ENCODE assay signal across 33 cellular contexts in the genomic region with DNA sequence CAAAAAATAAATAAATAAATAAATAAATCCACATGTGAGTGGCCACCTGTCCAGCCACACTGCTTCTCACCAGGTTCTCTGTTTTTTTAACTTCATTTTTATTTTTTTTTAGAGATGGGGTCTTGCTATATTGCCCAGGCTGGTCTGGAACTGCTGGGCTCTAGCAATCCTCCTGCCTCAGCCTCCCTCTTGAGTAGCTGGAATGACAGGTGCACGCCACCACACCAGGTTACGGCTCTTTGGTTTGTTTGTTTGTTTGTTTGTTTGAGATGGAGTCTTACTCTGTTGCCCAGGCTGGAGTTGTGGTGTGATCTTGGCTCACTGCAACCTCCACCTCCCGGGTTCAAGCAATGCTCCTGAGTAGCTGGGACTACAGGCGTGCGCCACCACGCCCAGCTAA.
"Had no signal": no experiment of that assay in that cellular context is flagged by ENCODE, and none has a peak within 500 bp of the region (broad histone marks: within the 10 kb centered on the region; RNA-seq: fewer than 3 reads in every experiment).

No MANE protein-coding gene starts in this region.

- DNase-seq: Karpas-422, Kasumi-1, MG63, MM.1S, MV-4-11, NCI-H1048, NCI-H1092, NCI-H1092 treated with DMSO at 0.1 percent for 48 hours, NCI-H1105, NCI-H1105 treated with DMSO at 0.1 percent for 48 hours, NCI-H1417, NCI-H1417 treated with DMSO at 0.1 percent for 48 hours, NCI-H1436, NCI-H1436 treated with DMSO at 0.1 percent for 48 hours, NCI-H146, NCI-H1694, NCI-H1694 treated with DMSO at 0.1 percent for 48 hours, NCI-H187, NCI-H187 treated with DMSO at 0.1 percent for 48 hours, NCI-H1930, NCI-H2029, NCI-H2029 treated with DMSO at 0.1 percent for 48 hours, NCI-H2081, NCI-H2081 treated with DMSO at 0.1 percent for 48 hours, NCI-H2107, NCI-H2171, NCI-H2171 treated with DMSO at 0.1 percent for 48 hours, NCI-H2227 treated with DMSO at 0.1 percent for 48 hours, NCI-H226, NCI-H446, NCI-H446 treated with DMSO at 0.1 percent for 48 hours, NCI-H510A, NCI-H524 had no signal

- H3K9me3 ChIP-seq: MG63 had no signal

- H3K36me3 ChIP-seq: MG63 had no signal

- H3K4me3 ChIP-seq: MG63 had no signal
